30 cellular contexts compared by ENCODE assay signal in genomic region chr16:86471896-86472295, GRCh38. TPM values are rescaled to one million over a fixed set of nuclear protein-coding genes. Genes with fewer than 3 reads are reported as not detected.
"Had no signal": no experiment of that assay in that cellular context is flagged by ENCODE, and none has a peak within 500 bp of the region (broad histone marks: within the 10 kb centered on the region; RNA-seq: fewer than 3 reads in every experiment).

No MANE protein-coding gene starts in this region.

- H3K9me3 ChIP-seq: mucosa of descending colon, suprapubic skin, transverse colon, vagina had no signal

- H3K27ac ChIP-seq: epithelial cell of prostate, foreskin keratinocyte, gastroesophageal sphincter, heart left ventricle, hepatocyte, left lung, parathyroid adenoma, suprapubic skin, transverse colon, vagina had no signal

- H3K4me1 ChIP-seq: foreskin keratinocyte, heart left ventricle, parathyroid adenoma, vagina had no signal

- DNase-seq: effector CD8-positive, alpha-beta T cell; endodermal cell; foreskin keratinocyte; heart left ventricle; left cardiac atrium; left lung; mesenchymal stem cell; mucosa of descending colon; naive B cell; stimulated activated CD4-positive, alpha-beta T cell treated with anti-CD3 and anti-CD28 coated beads, Interleukin-12 subunit alpha, Interleukin-12 subunit beta, amount 100 ng/mL, for 4 hours; stimulated activated CD4-positive, alpha-beta T cell treated with anti-CD3 and anti-CD28 coated beads, Interleukin-1b, Interleukin-23, amount 100 ng/mL, for 48 hours; stimulated activated CD4-positive, alpha-beta T cell treated with anti-CD3 and anti-CD28 coated beads, Interleukin-4, amount 100 ng/mL, for 1 hour; stimulated activated CD8-positive, alpha-beta memory T cell treated with anti-CD3 and anti-CD28 coated beads, Interleukin-4, amount 100 ng/mL, for 48 hours; stimulated activated naive CD4-positive, alpha-beta T cell; stimulated activated naive CD8-positive, alpha-beta T cell treated with anti-CD3 and anti-CD28 coated beads, Interleukin-15, amount 100 ng/mL, for 72 hours; transverse colon had no signal

- H3K36me3 ChIP-seq: heart left ventricle, left lung, suprapubic skin, transverse colon, vagina had no signal

- ATAC-seq: esophagus mucosa; foreskin keratinocyte; gastroesophageal sphincter; heart left ventricle; left cardiac atrium; left lung; mucosa of descending colon; sciatic nerve; stimulated activated naive CD8-positive, alpha-beta T cell treated with anti-CD3 and anti-CD28 coated beads, Interleukin-15, amount 100 ng/mL, for 72 hours had no signal

- H3K4me3 ChIP-seq: gastroesophageal sphincter, heart left ventricle, hepatocyte, left lung, mucosa of descending colon, smooth muscle cell, suprapubic skin, transverse colon, vagina had no signal

- H3K27me3 ChIP-seq: foreskin keratinocyte, gastroesophageal sphincter, transverse colon, vagina had no signal

- H2AFZ ChIP-seq: hepatocyte, parathyroid adenoma had no signal

- H3K4me2 ChIP-seq: hepatocyte, smooth muscle cell had no signal

- H3K9ac ChIP-seq: parathyroid adenoma had no signal

RNA-seq across cellular contexts. Expression of gene FOXF1, which starts 38.4 kb away (rescaled TPM):
- total RNA-seq: endodermal cell; foreskin keratinocyte; kidney epithelial cell; natural killer cell treated with Interleukin-12 subunit alpha and Interleukin-12 subunit beta and Interleukin-15 and Interleukin-18, amount 100 ng/mL, for 72 hours; neural crest cell; osteoblast; progenitor cell of endocrine pancreas had no signal
- polyA plus RNA-seq: foreskin keratinocyte had no signal
